2 cellular contexts compared by ENCODE assay signal in the genomic region with DNA sequence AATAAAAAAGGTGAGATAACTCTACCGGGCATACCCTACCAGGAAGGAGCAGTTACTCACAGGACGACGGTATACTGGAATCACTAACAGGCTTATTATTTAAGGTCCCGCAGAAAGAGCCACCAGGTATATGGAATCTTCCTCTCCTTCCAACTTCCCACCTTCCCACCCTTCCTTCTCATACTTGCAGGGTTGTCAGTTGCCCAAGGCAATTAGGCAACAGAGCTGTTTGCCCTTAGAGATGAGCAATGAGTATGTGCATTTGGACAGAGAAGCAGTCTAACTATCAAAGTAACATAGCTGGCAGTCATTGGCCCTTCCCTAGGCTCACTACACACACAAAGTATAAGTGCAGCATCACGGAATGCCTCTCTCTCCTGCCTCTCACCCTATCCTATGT.
TF ChIP-seq lines count a peak whose summit lies in the region.

No MANE protein-coding gene starts in this region.

TF ChIP-seq in IMR-90, 13 proteins besides CTCF, POLR2A, EP300 and RAD21:
- no peak for TF ChIP-seq RFX5 (IDR thresholded peaks at IDR 0.05; ENCODE audit: low read depth, low read length)
- no peak for TF ChIP-seq MAFK (IDR thresholded peaks at IDR 0.05; ENCODE audit: low read depth, low read length)
- no peak for TF ChIP-seq FOS (IDR thresholded peaks at IDR 0.05; ENCODE audit: low read depth, low read length)
- TF ChIP-seq USF2 (IDR thresholded peaks at IDR 0.05; ENCODE audit: low read depth, low read length): no peak
- no peak for TF ChIP-seq SMC3 (IDR thresholded peaks at IDR 0.05; ENCODE audit: low read depth, low read length)
- TF ChIP-seq MXI1 (IDR thresholded peaks at IDR 0.05; ENCODE audit: borderline replicate concordance, low read depth, low read length): no peak
- TF ChIP-seq RCOR1 (IDR thresholded peaks at IDR 0.05; ENCODE audit: insufficient replicate concordance, low read length): no peak

TF ChIP-seq in HepG2, 621 proteins besides CTCF, POLR2A, EP300 and RAD21:
- TF ChIP-seq TFDP1 (CRISPR knock-in tag; IDR thresholded peaks at IDR 0.05; ENCODE audit: borderline replicate concordance) (no peak), ZNF260 (CRISPR knock-in tag; IDR thresholded peaks at IDR 0.05; ENCODE audit: borderline replicate concordance, low read depth) (no peak), ZBTB42 (CRISPR knock-in tag; IDR thresholded peaks at IDR 0.05) (no peak), SRF (IDR thresholded peaks at IDR 0.05; ENCODE audit: low read depth, low read length) (no peak), SCMH1 (CRISPR knock-in tag; IDR thresholded peaks at IDR 0.05; ENCODE audit: borderline replicate concordance) (no peak), LCORL (IDR thresholded peaks at IDR 0.05) (no peak), LCORL (CRISPR knock-in tag; IDR thresholded peaks at IDR 0.05) (no peak), ZNF788 (CRISPR knock-in tag; IDR thresholded peaks at IDR 0.05; ENCODE audit: borderline replicate concordance) (no peak), POLR2AphosphoS5 (IDR thresholded peaks at IDR 0.05; ENCODE audit: low read depth, low read length) (no peak), ZNF552 (CRISPR knock-in tag; IDR thresholded peaks at IDR 0.05; ENCODE audit: borderline replicate concordance) (no peak), ESRRA (CRISPR knock-in tag; IDR thresholded peaks at IDR 0.05; ENCODE audit: low read depth) (no peak), NFIC (IDR thresholded peaks at IDR 0.05; ENCODE audit: low read length) (no peak), ZFP90 (CRISPR knock-in tag; IDR thresholded peaks at IDR 0.05; ENCODE audit: borderline replicate concordance) (no peak), ZMAT5 (CRISPR knock-in tag; IDR thresholded peaks at IDR 0.05; ENCODE audit: borderline replicate concordance, low read depth) (no peak), ZNF775 (CRISPR knock-in tag; IDR thresholded peaks at IDR 0.05; ENCODE audit: borderline replicate concordance) (no peak)
- TF ChIP-seq, protein P1, sequence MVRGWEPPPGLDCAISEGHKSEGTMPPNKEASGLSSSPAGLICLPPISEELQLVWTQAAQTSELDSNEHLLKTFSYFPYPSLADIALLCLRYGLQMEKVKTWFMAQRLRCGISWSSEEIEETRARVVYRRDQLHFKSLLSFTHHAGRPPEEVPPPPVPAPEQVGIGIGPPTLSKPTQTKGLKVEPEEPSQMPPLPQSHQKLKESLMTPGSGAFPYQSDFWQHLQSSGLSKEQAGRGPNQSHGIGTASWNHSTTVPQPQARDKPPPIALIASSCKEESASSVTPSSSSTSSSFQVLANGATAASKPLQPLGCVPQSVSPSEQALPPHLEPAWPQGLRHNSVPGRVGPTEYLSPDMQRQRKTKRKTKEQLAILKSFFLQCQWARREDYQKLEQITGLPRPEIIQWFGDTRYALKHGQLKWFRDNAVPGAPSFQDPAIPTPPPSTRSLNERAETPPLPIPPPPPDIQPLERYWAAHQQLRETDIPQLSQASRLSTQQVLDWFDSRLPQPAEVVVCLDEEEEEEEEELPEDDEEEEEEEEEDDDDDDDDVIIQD (CRISPR knock-in tag; IDR thresholded peaks at IDR 0.05; ENCODE audit: low read depth): no peak
- TF ChIP-seq, protein P2, sequence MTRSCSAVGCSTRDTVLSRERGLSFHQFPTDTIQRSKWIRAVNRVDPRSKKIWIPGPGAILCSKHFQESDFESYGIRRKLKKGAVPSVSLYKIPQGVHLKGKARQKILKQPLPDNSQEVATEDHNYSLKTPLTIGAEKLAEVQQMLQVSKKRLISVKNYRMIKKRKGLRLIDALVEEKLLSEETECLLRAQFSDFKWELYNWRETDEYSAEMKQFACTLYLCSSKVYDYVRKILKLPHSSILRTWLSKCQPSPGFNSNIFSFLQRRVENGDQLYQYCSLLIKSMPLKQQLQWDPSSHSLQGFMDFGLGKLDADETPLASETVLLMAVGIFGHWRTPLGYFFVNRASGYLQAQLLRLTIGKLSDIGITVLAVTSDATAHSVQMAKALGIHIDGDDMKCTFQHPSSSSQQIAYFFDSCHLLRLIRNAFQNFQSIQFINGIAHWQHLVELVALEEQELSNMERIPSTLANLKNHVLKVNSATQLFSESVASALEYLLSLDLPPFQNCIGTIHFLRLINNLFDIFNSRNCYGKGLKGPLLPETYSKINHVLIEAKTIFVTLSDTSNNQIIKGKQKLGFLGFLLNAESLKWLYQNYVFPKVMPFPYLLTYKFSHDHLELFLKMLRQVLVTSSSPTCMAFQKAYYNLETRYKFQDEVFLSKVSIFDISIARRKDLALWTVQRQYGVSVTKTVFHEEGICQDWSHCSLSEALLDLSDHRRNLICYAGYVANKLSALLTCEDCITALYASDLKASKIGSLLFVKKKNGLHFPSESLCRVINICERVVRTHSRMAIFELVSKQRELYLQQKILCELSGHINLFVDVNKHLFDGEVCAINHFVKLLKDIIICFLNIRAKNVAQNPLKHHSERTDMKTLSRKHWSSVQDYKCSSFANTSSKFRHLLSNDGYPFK (CRISPR knock-in tag; IDR thresholded peaks at IDR 0.05; ENCODE audit: borderline replicate concordance): no peak
- TF ChIP-seq, protein P3, sequence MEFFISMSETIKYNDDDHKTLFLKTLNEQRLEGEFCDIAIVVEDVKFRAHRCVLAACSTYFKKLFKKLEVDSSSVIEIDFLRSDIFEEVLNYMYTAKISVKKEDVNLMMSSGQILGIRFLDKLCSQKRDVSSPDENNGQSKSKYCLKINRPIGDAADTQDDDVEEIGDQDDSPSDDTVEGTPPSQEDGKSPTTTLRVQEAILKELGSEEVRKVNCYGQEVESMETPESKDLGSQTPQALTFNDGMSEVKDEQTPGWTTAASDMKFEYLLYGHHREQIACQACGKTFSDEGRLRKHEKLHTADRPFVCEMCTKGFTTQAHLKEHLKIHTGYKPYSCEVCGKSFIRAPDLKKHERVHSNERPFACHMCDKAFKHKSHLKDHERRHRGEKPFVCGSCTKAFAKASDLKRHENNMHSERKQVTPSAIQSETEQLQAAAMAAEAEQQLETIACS (CRISPR knock-in tag; IDR thresholded peaks at IDR 0.05): no peak
